1 cellular context compared by ENCODE assay signal in the genomic region with DNA sequence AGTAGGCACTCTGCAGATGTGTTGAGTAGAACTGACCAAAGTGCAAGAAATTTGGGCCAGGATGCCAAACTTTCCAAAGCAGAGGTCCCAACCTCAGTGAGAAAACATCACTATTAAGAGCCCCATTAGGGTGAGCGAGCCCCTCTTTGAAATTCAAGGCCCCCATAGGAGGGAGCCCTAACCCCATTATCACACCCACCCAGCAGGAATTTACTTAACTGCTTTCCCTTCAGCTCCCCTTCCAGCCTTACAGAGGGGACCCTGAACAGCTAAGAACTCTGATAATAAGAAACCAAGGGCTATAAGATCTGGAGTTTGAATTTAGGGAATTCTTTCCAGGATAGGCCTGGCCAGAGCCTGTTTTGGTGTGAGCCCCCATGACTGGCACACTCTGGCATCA.
TF ChIP-seq lines count a peak whose summit lies in the region.

No MANE protein-coding gene starts in this region.

TF ChIP-seq in HCT116, 20 proteins besides CTCF, POLR2A, EP300 and RAD21 (continued from another document):
- TF ChIP-seq, protein P1, sequence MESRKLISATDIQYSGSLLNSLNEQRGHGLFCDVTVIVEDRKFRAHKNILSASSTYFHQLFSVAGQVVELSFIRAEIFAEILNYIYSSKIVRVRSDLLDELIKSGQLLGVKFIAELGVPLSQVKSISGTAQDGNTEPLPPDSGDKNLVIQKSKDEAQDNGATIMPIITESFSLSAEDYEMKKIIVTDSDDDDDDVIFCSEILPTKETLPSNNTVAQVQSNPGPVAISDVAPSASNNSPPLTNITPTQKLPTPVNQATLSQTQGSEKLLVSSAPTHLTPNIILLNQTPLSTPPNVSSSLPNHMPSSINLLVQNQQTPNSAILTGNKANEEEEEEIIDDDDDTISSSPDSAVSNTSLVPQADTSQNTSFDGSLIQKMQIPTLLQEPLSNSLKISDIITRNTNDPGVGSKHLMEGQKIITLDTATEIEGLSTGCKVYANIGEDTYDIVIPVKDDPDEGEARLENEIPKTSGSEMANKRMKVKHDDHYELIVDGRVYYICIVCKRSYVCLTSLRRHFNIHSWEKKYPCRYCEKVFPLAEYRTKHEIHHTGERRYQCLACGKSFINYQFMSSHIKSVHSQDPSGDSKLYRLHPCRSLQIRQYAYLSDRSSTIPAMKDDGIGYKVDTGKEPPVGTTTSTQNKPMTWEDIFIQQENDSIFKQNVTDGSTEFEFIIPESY (IDR thresholded peaks at IDR 0.05; ENCODE audit: extremely low read depth, insufficient replicate concordance, low read length): no peak
- TF ChIP-seq SIN3A (IDR thresholded peaks at IDR 0.05; ENCODE audit: low read depth) (no peak), ZNF274 (IDR thresholded peaks at IDR 0.05; ENCODE audit: low read depth, low read length) (no peak), SRF (IDR thresholded peaks at IDR 0.05; ENCODE audit: low read depth) (no peak), SP1 (IDR thresholded peaks at IDR 0.05; ENCODE audit: low read depth) (no peak), EZH2 (IDR thresholded peaks at IDR 0.05) (no peak), EGR1 (IDR thresholded peaks at IDR 0.05; ENCODE audit: low read depth) (no peak), POLR2AphosphoS5 (IDR thresholded peaks at IDR 0.05; ENCODE audit: low read depth, low read length) (no peak), JUND (IDR thresholded peaks at IDR 0.05) (no peak), TCF7L2 (IDR thresholded peaks at IDR 0.05; ENCODE audit: borderline replicate concordance, extremely low read depth, insufficient read depth, insufficient read length) (no peak), EZH2phosphoT487 (IDR thresholded peaks at IDR 0.05; ENCODE audit: borderline replicate concordance) (no peak)
- TF ChIP-seq, protein P2, sequence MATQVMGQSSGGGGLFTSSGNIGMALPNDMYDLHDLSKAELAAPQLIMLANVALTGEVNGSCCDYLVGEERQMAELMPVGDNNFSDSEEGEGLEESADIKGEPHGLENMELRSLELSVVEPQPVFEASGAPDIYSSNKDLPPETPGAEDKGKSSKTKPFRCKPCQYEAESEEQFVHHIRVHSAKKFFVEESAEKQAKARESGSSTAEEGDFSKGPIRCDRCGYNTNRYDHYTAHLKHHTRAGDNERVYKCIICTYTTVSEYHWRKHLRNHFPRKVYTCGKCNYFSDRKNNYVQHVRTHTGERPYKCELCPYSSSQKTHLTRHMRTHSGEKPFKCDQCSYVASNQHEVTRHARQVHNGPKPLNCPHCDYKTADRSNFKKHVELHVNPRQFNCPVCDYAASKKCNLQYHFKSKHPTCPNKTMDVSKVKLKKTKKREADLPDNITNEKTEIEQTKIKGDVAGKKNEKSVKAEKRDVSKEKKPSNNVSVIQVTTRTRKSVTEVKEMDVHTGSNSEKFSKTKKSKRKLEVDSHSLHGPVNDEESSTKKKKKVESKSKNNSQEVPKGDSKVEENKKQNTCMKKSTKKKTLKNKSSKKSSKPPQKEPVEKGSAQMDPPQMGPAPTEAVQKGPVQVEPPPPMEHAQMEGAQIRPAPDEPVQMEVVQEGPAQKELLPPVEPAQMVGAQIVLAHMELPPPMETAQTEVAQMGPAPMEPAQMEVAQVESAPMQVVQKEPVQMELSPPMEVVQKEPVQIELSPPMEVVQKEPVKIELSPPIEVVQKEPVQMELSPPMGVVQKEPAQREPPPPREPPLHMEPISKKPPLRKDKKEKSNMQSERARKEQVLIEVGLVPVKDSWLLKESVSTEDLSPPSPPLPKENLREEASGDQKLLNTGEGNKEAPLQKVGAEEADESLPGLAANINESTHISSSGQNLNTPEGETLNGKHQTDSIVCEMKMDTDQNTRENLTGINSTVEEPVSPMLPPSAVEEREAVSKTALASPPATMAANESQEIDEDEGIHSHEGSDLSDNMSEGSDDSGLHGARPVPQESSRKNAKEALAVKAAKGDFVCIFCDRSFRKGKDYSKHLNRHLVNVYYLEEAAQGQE (IDR thresholded peaks at IDR 0.05; ENCODE audit: low read depth): no peak
